9 cellular contexts compared by ENCODE assay signal in the genomic region with DNA sequence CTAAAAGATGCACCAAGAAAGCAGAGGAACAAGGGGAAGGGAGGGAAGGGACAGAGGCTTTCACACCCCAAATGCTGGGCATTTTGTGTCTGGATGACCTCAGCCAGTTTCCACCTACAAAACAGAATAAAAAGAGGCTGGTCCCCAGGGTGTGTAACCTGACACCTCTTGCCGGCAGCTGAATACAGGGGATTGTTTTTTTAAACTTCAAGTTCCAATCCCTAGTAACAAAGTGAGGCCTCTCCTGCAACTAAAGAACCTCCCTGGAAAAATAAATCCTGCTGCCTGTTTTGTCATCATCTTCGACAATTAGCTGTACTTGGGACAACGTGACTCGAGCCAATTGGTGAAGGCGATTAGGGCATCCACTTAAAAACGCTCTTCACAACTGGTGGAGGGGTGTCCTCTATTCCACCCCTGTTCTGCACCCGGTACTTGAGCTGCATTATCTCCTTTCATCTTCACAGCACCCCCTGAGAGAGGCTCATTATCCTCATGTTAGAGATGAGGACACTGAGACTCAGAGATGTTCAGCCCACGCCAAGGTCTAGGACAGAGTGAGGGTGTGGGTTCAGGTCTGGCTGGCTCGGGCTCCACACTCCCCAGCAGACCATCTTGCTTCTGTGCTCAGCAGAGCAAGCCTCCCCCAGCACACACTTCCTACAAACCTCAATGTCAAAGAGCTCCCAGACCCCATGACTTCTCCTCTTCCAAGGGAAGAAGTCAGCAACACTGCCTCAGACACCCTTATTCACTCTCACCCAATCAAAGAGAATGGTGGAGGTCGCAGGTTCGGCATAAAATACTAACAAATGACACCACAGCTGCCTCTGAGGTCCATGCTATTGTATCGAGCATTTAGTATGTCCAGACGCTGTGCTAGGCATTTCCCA. TPM values are rescaled to one million over a fixed set of nuclear protein-coding genes. Genes with fewer than 3 reads are reported as not detected.
DNase-seq lines count a peak whose midpoint lies in the region; ATAC-seq and TF ChIP-seq lines count a peak whose summit lies in the region.
"Had no signal": no experiment of that assay in that cellular context is flagged by ENCODE, and none has a peak within 500 bp of the region (broad histone marks: within the 10 kb centered on the region; RNA-seq: fewer than 3 reads in every experiment).

No MANE protein-coding gene starts in this region.

- no peak overlapping the region for H3K4me3 ChIP-seq in astrocyte of the spinal cord (ENCODE audit: low read depth, low read length)
- no peak overlapping the region for H3K4me3 ChIP-seq in left lung
- H3K4me3 ChIP-seq: A549 had no signal

- CTCF ChIA-PET in activated CD4-positive, alpha-beta T cell treated with anti-CD3 and anti-CD28 coated beads for 36 hours (lab: Charles Lee): interaction anchor here (0.6 to 1.4 kb wide), 8 partner anchors 9 to 90 kb away, joined by 3 to 5 read pairs (median 4); no protein-coding TSS in a partner anchor

- no peaks in the 10 kb centered on the region for H3K9me3 ChIP-seq in left lung
- H3K9me3 ChIP-seq: A549 had no signal

- H3K4me3 Mint-ChIP-seq in activated CD4-positive, alpha-beta T cell treated with anti-CD3 and anti-CD28 coated beads for 36 hours: peak overlapping the region; percentile 88

- H3K27ac Mint-ChIP-seq in activated CD4-positive, alpha-beta T cell treated with anti-CD3 and anti-CD28 coated beads for 36 hours: peak overlapping the region; percentile 97

- no peak for DNase-seq in activated CD4-positive, alpha-beta T cell treated with anti-CD3 and anti-CD28 coated beads for 36 hours
- no peak for DNase-seq in activated CD4-positive, alpha-beta T cell treated with anti-CD3 and anti-CD28 coated beads, Interleukin-2, amount 50 U/mL, for 1 hour
- peak; percentile 13 for DNase-seq in NCI-H2196 (lab: John Stamatoyannopoulos, UW; ENCODE audit: unreplicated experiment)
- peak; percentile 83 for DNase-seq in astrocyte of the spinal cord (ENCODE audit: low read depth, low spot score)
- DNase-seq in left lung: no peak
- DNase-seq in C1 segment of cervical spinal cord (lab: John Stamatoyannopoulos, UW): no peak
- DNase-seq in LoVo (ENCODE audit: low spot score): no peak

- no peaks in the 10 kb centered on the region for H3K27me3 Mint-ChIP-seq in activated CD4-positive, alpha-beta T cell treated with anti-CD3 and anti-CD28 coated beads for 36 hours

- peaks cover 0 to 29% of the 10 kb centered on the region in 2 donors for H3K36me3 ChIP-seq in left lung

- ATAC-seq in activated CD4-positive, alpha-beta T cell treated with anti-CD3 and anti-CD28 coated beads for 36 hours: peak; percentile 24
- ATAC-seq in left lung (peak; percentile 76), GM18520 (IDR thresholded peaks at IDR 0.05; ENCODE audit: unreplicated experiment) (no peak)
- ATAC-seq: A549 had no signal

- H3K36me3 Mint-ChIP-seq in activated CD4-positive, alpha-beta T cell treated with anti-CD3 and anti-CD28 coated beads for 36 hours (ENCODE audit: low read depth): peaks cover 74% of the 10 kb centered on the region

- in situ Hi-C loops in astrocyte of the spinal cord (cut with HindIII; ENCODE audit: low sequenced_read_pairs): no loop called here

- POLR2A ChIA-PET in activated CD4-positive, alpha-beta T cell treated with anti-CD3 and anti-CD28 coated beads for 36 hours (lab: Charles Lee): interaction anchor here (1.0 kb wide), 1 partner anchor 15 kb away, joined by 3 read pairs; no protein-coding TSS in a partner anchor

- H3K27ac ChIP-seq in left lung: no peak overlapping the region
- H3K27ac ChIP-seq: A549 had no signal

- peaks cover 9 to 71% of the 10 kb centered on the region in 2 donors for H3K4me1 ChIP-seq in left lung

- no peaks in the 10 kb centered on the region for H3K9me3 Mint-ChIP-seq in activated CD4-positive, alpha-beta T cell treated with anti-CD3 and anti-CD28 coated beads for 36 hours (ENCODE audit: low read depth)

- TF ChIP-seq CTCF in astrocyte of the spinal cord (IDR thresholded peaks at IDR 0.05; ENCODE audit: low read depth, low read length) (no peak), left lung (IDR thresholded peaks at IDR 0.05) (no peak)

- intact Hi-C loops in activated CD4-positive, alpha-beta T cell treated with anti-CD3 and anti-CD28 coated beads for 36 hours (cut with DNase I, micrococcal nuclease): loop anchor here in 1 of 2 experiments (1.0 kb wide), 1 partner anchor 10 kb away; no protein-coding TSS in a partner anchor
- intact Hi-C loops in left lung (cut with DNase I): no loop called here

- no peaks in the 10 kb centered on the region for H3K27me3 ChIP-seq in left lung

- peaks cover 92% of the 10 kb centered on the region for H3K4me1 Mint-ChIP-seq in activated CD4-positive, alpha-beta T cell treated with anti-CD3 and anti-CD28 coated beads for 36 hours

RNA-seq across cellular contexts. Expression of a gene that starts 15.2 kb away (rescaled TPM):
- total RNA-seq in activated CD4-positive, alpha-beta T cell treated with anti-CD3 and anti-CD28 coated beads for 36 hours: 10 to 100 TPM; 31.0 to 31.9 TPM
- total RNA-seq in left lung: 10 to 100 TPM; 25.0 to 34.6 TPM

Comparison
In these comparisons a context has a peak if more than half of its experiments do, and no peak if none do; other contexts are left out.
1. DNase-seq: peak in NCI-H2196 (single experiment) and astrocyte of the spinal cord (single experiment); none in activated CD4-positive, alpha-beta T cell treated with anti-CD3 and anti-CD28 coated beads for 36 hours (single experiment), activated CD4-positive, alpha-beta T cell treated with anti-CD3 and anti-CD28 coated beads, Interleukin-2, amount 50 U/mL, for 1 hour (single experiment), left lung (0 of 2), C1 segment of cervical spinal cord (0 of 14) and LoVo (single experiment).